In genomic region chr7:151304856-151305255, GRCh38 we compare ENCODE assay signal across 1 cellular context.
TF ChIP-seq lines count a peak whose summit lies in the region.

No MANE protein-coding gene starts in this region.

TF ChIP-seq in endothelial cell of umbilical vein, 7 proteins besides CTCF, POLR2A, EP300 and RAD21 (continued from another document):
- TF ChIP-seq JUN (IDR thresholded peaks at IDR 0.05; ENCODE audit: borderline replicate concordance, insufficient read depth, insufficient read length, low read depth), result no peak
- TF ChIP-seq MYC (IDR thresholded peaks at IDR 0.05; ENCODE audit: low read depth, low read length), result no peak
